1 cellular context compared by ENCODE assay signal in genomic region chr17:63442074-63442473, GRCh38.
TF ChIP-seq lines count a peak whose summit lies in the region.

No MANE protein-coding gene starts in this region.

TF ChIP-seq in HepG2, 621 proteins besides CTCF, POLR2A, EP300 and RAD21:
- TF ChIP-seq ZNF264 (CRISPR knock-in tag; IDR thresholded peaks at IDR 0.05) (no peak), ZNF674 (CRISPR knock-in tag; IDR thresholded peaks at IDR 0.05; ENCODE audit: low read depth) (no peak), ZNF230 (CRISPR knock-in tag; IDR thresholded peaks at IDR 0.05) (no peak), FOXO4 (CRISPR knock-in tag; conservative IDR thresholded peaks at IDR 0.05) (0 out of 2 replicates have a peak, but pooled peaks have one; percentile 35), ZNF501 (CRISPR knock-in tag; IDR thresholded peaks at IDR 0.05) (0 out of 2 replicates have a peak, but pooled peaks have one; percentile 38), ZNF703 (CRISPR knock-in tag; IDR thresholded peaks at IDR 0.05; ENCODE audit: borderline replicate concordance) (no peak), HES4 (CRISPR knock-in tag; IDR thresholded peaks at IDR 0.05; ENCODE audit: borderline replicate concordance) (peak; percentile 42; the same call in 1 of the 2 replicates), PATZ1 (CRISPR knock-in tag; IDR thresholded peaks at IDR 0.05) (no peak), CBX1 (IDR thresholded peaks at IDR 0.05; ENCODE audit: low read depth) (no peak), ERF (CRISPR knock-in tag; IDR thresholded peaks at IDR 0.05) (no peak)
- TF ChIP-seq, protein P1, sequence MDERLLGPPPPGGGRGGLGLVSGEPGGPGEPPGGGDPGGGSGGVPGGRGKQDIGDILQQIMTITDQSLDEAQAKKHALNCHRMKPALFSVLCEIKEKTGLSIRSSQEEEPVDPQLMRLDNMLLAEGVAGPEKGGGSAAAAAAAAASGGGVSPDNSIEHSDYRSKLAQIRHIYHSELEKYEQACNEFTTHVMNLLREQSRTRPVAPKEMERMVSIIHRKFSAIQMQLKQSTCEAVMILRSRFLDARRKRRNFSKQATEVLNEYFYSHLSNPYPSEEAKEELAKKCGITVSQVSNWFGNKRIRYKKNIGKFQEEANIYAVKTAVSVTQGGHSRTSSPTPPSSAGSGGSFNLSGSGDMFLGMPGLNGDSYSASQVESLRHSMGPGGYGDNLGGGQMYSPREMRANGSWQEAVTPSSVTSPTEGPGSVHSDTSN (CRISPR knock-in tag; IDR thresholded peaks at IDR 0.05) = no peak
- TF ChIP-seq, protein P2, sequence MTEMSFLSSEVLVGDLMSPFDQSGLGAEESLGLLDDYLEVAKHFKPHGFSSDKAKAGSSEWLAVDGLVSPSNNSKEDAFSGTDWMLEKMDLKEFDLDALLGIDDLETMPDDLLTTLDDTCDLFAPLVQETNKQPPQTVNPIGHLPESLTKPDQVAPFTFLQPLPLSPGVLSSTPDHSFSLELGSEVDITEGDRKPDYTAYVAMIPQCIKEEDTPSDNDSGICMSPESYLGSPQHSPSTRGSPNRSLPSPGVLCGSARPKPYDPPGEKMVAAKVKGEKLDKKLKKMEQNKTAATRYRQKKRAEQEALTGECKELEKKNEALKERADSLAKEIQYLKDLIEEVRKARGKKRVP (CRISPR knock-in tag; IDR thresholded peaks at IDR 0.05) = no peak
